1 cellular context compared by ENCODE assay signal in the genomic region with DNA sequence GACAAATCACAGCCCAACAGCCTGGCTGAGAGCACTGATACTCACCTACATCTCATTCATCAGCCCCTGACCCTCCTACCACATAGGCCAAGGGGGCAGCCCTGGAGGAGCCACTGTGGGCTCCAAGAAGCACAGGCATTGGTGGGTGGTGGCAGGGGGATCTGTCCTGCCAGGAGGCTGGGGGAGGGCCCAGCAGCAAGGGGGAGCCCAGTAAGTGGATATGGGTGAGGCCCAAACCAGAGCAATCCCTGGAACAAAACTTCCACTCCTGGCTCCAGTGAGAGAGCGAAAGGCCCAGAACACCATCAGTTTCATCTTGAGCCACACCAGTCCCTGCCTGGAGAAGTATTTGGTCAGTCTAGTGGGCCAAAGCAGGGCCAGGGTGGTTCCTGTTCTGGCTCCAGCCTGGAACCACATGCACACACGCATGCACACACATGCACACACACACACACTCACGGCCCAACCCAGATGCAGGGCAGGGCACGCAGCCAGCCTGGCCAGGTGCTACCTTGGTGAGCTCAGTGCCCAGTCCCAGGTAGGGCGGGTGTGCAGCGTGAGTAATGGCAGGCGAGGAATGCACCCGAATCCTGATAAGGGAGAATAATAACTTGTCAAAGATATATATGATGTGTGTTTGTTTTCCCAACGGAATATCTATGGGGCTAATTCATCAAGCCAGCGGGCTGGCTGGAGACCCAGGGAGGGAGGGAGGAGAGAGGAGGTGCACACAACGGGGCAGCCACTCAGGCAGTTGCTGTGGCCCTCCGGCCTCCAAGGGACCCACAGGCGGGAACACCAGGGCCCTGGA.
TF ChIP-seq lines count a peak whose summit lies in the region.

No MANE protein-coding gene starts in this region.

TF ChIP-seq in SK-N-SH, 30 proteins besides CTCF, POLR2A, EP300 and RAD21 (continued from another document):
- TF ChIP-seq, protein P1, sequence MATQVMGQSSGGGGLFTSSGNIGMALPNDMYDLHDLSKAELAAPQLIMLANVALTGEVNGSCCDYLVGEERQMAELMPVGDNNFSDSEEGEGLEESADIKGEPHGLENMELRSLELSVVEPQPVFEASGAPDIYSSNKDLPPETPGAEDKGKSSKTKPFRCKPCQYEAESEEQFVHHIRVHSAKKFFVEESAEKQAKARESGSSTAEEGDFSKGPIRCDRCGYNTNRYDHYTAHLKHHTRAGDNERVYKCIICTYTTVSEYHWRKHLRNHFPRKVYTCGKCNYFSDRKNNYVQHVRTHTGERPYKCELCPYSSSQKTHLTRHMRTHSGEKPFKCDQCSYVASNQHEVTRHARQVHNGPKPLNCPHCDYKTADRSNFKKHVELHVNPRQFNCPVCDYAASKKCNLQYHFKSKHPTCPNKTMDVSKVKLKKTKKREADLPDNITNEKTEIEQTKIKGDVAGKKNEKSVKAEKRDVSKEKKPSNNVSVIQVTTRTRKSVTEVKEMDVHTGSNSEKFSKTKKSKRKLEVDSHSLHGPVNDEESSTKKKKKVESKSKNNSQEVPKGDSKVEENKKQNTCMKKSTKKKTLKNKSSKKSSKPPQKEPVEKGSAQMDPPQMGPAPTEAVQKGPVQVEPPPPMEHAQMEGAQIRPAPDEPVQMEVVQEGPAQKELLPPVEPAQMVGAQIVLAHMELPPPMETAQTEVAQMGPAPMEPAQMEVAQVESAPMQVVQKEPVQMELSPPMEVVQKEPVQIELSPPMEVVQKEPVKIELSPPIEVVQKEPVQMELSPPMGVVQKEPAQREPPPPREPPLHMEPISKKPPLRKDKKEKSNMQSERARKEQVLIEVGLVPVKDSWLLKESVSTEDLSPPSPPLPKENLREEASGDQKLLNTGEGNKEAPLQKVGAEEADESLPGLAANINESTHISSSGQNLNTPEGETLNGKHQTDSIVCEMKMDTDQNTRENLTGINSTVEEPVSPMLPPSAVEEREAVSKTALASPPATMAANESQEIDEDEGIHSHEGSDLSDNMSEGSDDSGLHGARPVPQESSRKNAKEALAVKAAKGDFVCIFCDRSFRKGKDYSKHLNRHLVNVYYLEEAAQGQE (IDR thresholded peaks at IDR 0.05; ENCODE audit: low read depth, low read length), result no peak
- TF ChIP-seq EZH2phosphoT487 (IDR thresholded peaks at IDR 0.05; ENCODE audit: borderline replicate concordance, low read depth), result no peak
- no peak for TF ChIP-seq ELF1 (IDR thresholded peaks at IDR 0.05)
- no peak for TF ChIP-seq SIN3A (IDR thresholded peaks at IDR 0.05; ENCODE audit: borderline replicate concordance, low read depth, low read length)
- TF ChIP-seq POLR2AphosphoS5 (IDR thresholded peaks at IDR 0.05; ENCODE audit: low read depth, low read length), result no peak
- TF ChIP-seq YY1 (IDR thresholded peaks at IDR 0.05; ENCODE audit: low read depth), result no peak
- TF ChIP-seq, protein P2, sequence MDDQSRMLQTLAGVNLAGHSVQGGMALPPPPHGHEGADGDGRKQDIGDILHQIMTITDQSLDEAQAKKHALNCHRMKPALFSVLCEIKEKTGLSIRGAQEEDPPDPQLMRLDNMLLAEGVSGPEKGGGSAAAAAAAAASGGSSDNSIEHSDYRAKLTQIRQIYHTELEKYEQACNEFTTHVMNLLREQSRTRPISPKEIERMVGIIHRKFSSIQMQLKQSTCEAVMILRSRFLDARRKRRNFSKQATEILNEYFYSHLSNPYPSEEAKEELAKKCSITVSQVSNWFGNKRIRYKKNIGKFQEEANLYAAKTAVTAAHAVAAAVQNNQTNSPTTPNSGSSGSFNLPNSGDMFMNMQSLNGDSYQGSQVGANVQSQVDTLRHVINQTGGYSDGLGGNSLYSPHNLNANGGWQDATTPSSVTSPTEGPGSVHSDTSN (IDR thresholded peaks at IDR 0.05), result no peak
- no peak for TF ChIP-seq NFIC (IDR thresholded peaks at IDR 0.05; ENCODE audit: borderline replicate concordance)
